Comparison of ENCODE assay signal across 19 cellular contexts in the genomic region with DNA sequence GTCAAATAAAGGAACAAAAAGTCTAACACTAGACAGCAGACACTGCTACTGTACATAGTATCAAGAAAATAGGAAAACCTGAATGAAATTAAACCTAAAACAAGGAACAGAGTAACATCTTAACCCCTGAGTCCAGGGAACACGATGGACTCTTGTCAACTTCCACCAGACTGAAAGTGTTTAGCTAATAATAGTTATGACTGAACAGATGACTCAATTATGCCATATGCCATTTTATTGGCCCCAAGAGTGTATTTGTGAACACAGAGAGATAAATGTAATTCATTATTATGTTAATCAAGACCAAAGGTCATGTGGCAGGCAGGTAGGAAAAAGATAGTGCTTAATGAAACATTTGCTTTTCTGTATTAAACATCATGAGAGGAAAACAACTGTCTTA. TPM values are rescaled to one million over a fixed set of nuclear protein-coding genes. Genes with fewer than 3 reads are reported as not detected.
A peak's percentile ranks its signal among the peaks of the same experiment; 100 is the strongest.
DNase-seq lines count a peak whose midpoint lies in the region; ATAC-seq and TF ChIP-seq lines count a peak whose summit lies in the region.
"Had no signal": no experiment of that assay in that cellular context is flagged by ENCODE, and none has a peak within 500 bp of the region (broad histone marks: within the 10 kb centered on the region; RNA-seq: fewer than 3 reads in every experiment).

No MANE protein-coding gene starts in this region.

- intact Hi-C loops in psoas muscle (cut with DNase I): no loop called here
- intact Hi-C loops in upper lobe of right lung (cut with DNase I): no loop called here

- TF ChIP-seq CTCF in choroid plexus epithelial cell (conservative IDR thresholded peaks at IDR 0.05; ENCODE audit: low read depth, low read length): no peak
- no peak for TF ChIP-seq CTCF in psoas muscle (IDR thresholded peaks at IDR 0.05)
- no peak for TF ChIP-seq CTCF in upper lobe of right lung (IDR thresholded peaks at IDR 0.05)

- H3K4me3 ChIP-seq in choroid plexus epithelial cell (ENCODE audit: low read depth, low read length) (no peak overlapping the region), psoas muscle (no peak overlapping the region), upper lobe of right lung (no peak overlapping the region)
- H3K4me3 ChIP-seq: BLaER1, Peyer's patch had no signal

- H3K9me3 ChIP-seq in psoas muscle (no peaks in the 10 kb centered on the region), upper lobe of right lung (no peaks in the 10 kb centered on the region)
- H3K9me3 ChIP-seq: BLaER1, Peyer's patch had no signal

- no peaks in the 10 kb centered on the region for H3K36me3 ChIP-seq in psoas muscle (ENCODE audit: insufficient read depth in 1 of 2, low read depth in 1 of 2)
- H3K36me3 ChIP-seq in upper lobe of right lung: no peaks in the 10 kb centered on the region
- H3K36me3 ChIP-seq: BLaER1, Peyer's patch had no signal

- H3K27ac ChIP-seq in psoas muscle (no peak overlapping the region), upper lobe of right lung (no peak overlapping the region)
- H3K27ac ChIP-seq: BLaER1, Peyer's patch had no signal

- peak; percentile 57 for DNase-seq in DMS153 (lab: John Stamatoyannopoulos, UW)
- no peak for DNase-seq in DMS153 treated with DMSO at 0.1 percent for 48 hours (lab: John Stamatoyannopoulos, UW; ENCODE audit: unreplicated experiment)
- peak; percentile 75 for DNase-seq in NCI-H446 treated with DMSO at 0.1 percent for 48 hours (lab: John Stamatoyannopoulos, UW)
- DNase-seq in choroid plexus epithelial cell (ENCODE audit: low read depth): peak; percentile 8
- no peak for DNase-seq in psoas muscle
- DNase-seq in upper lobe of right lung: no peak
- no peak for DNase-seq in NOMO-1 (lab: John Stamatoyannopoulos, UW; ENCODE audit: unreplicated experiment in 2 of 2)
- DNase-seq in NCI-H2227 (lab: John Stamatoyannopoulos, UW; ENCODE audit: unreplicated experiment): no peak
- DNase-seq: 8988T; CD8-positive, alpha-beta memory T cell; H9; Karpas-422; NCI-H1105 treated with DMSO at 0.1 percent for 48 hours; NCI-H2081 treated with DMSO at 0.1 percent for 48 hours; Peyer's patch; Right ventricle myocardium superior had no signal

- 24 to 45% (median 34%) methylated on average over 1 of the region's 1 CpG for WGBS in psoas muscle, 3 donors

- H3K4me1 ChIP-seq in psoas muscle (no peaks in the 10 kb centered on the region), upper lobe of right lung (no peaks in the 10 kb centered on the region)
- H3K4me1 ChIP-seq: BLaER1, Peyer's patch had no signal

- H3K27me3 ChIP-seq in psoas muscle (ENCODE audit: insufficient read depth in 3 of 3, low read length in 2 of 3) (no peaks in the 10 kb centered on the region), upper lobe of right lung (no peaks in the 10 kb centered on the region)
- H3K27me3 ChIP-seq: BLaER1, Peyer's patch had no signal

- ATAC-seq in psoas muscle (peak in 3 of 4 donors; percentile 40 to 70 (median 55)), upper lobe of right lung (no peak)
- ATAC-seq: SK-N-SH treated with all-trans-retinoic acid at 6 μM for 48 hours had no signal

RNA-seq across cellular contexts. Expression of a gene that starts 58.0 kb away (rescaled TPM):
- total RNA-seq in psoas muscle (1 to 10 TPM in 2 of 4 donors, under 1 TPM in 2; 0.56 to 5.0 (median 2.3) TPM), upper lobe of right lung (0.93 TPM)
- polyA plus RNA-seq in psoas muscle: under 1 TPM; 0.03 to 0.96 (median 0.90) TPM
- total RNA-seq: CD8-positive, alpha-beta memory T cell; H9; NCI-H460; Peyer's patch; Right ventricle myocardium superior had no signal
- polyA plus RNA-seq: CD8-positive, alpha-beta memory T cell had no signal

Comparison
In these comparisons a context has a peak if more than half of its experiments do, and no peak if none do; other contexts are left out.
1. DNase-seq: peak in DMS153 (single experiment), NCI-H446 treated with DMSO at 0.1 percent for 48 hours (single experiment) and choroid plexus epithelial cell (single experiment); none in DMS153 treated with DMSO at 0.1 percent for 48 hours (single experiment), psoas muscle (0 of 2), upper lobe of right lung (single experiment), NOMO-1 (0 of 2) and NCI-H2227 (single experiment).